ENCODE assay signal across 17 cellular contexts in genomic region chr2:121969155-121969554, GRCh38.
DNase-seq lines count a peak whose midpoint lies in the region; ATAC-seq and TF ChIP-seq lines count a peak whose summit lies in the region.
"Had no signal": no experiment of that assay in that cellular context is flagged by ENCODE, and none has a peak within 500 bp of the region (broad histone marks: within the 10 kb centered on the region; RNA-seq: fewer than 3 reads in every experiment).

No MANE protein-coding gene starts in this region.

- H4K20me1 ChIP-seq in OCI-LY3 (ENCODE audit: insufficient read depth, low read length): no peaks in the 10 kb centered on the region

- no peak overlapping the region for H3K9ac ChIP-seq in OCI-LY3 (ENCODE audit: low read length)

- ATAC-seq in stimulated activated naive CD8-positive, alpha-beta T cell treated with anti-CD3 and anti-CD28 coated beads, Interleukin-15, Interleukin-2, amounts not matched to agents 100 U/mL and 50 U/mL, for 24 hours: no peak
- ATAC-seq: activated CD8-positive, alpha-beta memory T cell treated with anti-CD3 and anti-CD28 coated beads, Interleukin-2, amount 10 ng/mL, durations not matched to agents 7 days and 5 days; activated naive CD4-positive, alpha-beta T cell treated with anti-CD3 and anti-CD28 coated beads, Interleukin-2, amount 50 U/mL, for 72 hours; mucosa of descending colon; stimulated activated effector memory CD8-positive, alpha-beta T cell treated with anti-CD3 and anti-CD28 coated beads, Interleukin-12 subunit alpha, Interleukin-12 subunit beta, amount 100 ng/mL, for 72 hours had no signal

- H3K36me3 ChIP-seq in OCI-LY3 (replicated peaks; ENCODE audit: low read depth, low read length): no peaks in the 10 kb centered on the region
- no peaks in the 10 kb centered on the region for H3K36me3 ChIP-seq in tibial artery
- H3K36me3 ChIP-seq: SJCRH30 had no signal

- H3K36me3 Mint-ChIP-seq in endothelial cell (ENCODE audit: low read depth, unreplicated experiment): no peaks in the 10 kb centered on the region
- H3K36me3 Mint-ChIP-seq: activated CD8-positive, alpha-beta memory T cell treated with anti-CD3 and anti-CD28 coated beads, Interleukin-2, amount 10 ng/mL, durations not matched to agents 7 days and 5 days; activated naive CD4-positive, alpha-beta T cell treated with anti-CD3 and anti-CD28 coated beads, Interleukin-2, amount 50 U/mL, for 72 hours; CD8-positive, alpha-beta memory T cell; stimulated activated effector memory CD8-positive, alpha-beta T cell treated with anti-CD3 and anti-CD28 coated beads, Interleukin-12 subunit alpha, Interleukin-12 subunit beta, amount 100 ng/mL, for 72 hours had no signal

- peak overlapping the region; percentile 49 for H2AFZ ChIP-seq in OCI-LY3 (ENCODE audit: low read depth, low read length)

- H3K4me2 ChIP-seq in OCI-LY3 (ENCODE audit: low read length): peak overlapping the region; percentile 44

- H3K9me3 ChIP-seq in OCI-LY3 (ENCODE audit: insufficient read depth, low read length) (no peaks in the 10 kb centered on the region), tibial artery (no peaks in the 10 kb centered on the region)
- H3K9me3 ChIP-seq: mucosa of descending colon, SJCRH30 had no signal

- H3K27me3 Mint-ChIP-seq in endothelial cell (ENCODE audit: unreplicated experiment): peaks cover 4% of the 10 kb centered on the region

- peaks cover 44% of the 10 kb centered on the region for H3K4me1 Mint-ChIP-seq in endothelial cell (ENCODE audit: unreplicated experiment)
- H3K4me1 Mint-ChIP-seq: activated CD8-positive, alpha-beta memory T cell treated with anti-CD3 and anti-CD28 coated beads, Interleukin-2, amount 10 ng/mL, durations not matched to agents 7 days and 5 days; CD8-positive, alpha-beta memory T cell; stimulated activated effector memory CD8-positive, alpha-beta T cell treated with anti-CD3 and anti-CD28 coated beads, Interleukin-12 subunit alpha, Interleukin-12 subunit beta, amount 100 ng/mL, for 72 hours had no signal

- no peak overlapping the region for H3K4me3 Mint-ChIP-seq in endothelial cell (ENCODE audit: unreplicated experiment)
- H3K4me3 Mint-ChIP-seq: activated CD8-positive, alpha-beta memory T cell treated with anti-CD3 and anti-CD28 coated beads, Interleukin-2, amount 10 ng/mL, durations not matched to agents 7 days and 5 days; CD8-positive, alpha-beta memory T cell; stimulated activated effector memory CD8-positive, alpha-beta T cell treated with anti-CD3 and anti-CD28 coated beads, Interleukin-12 subunit alpha, Interleukin-12 subunit beta, amount 100 ng/mL, for 72 hours had no signal

- DNase-seq in endothelial cell (ENCODE audit: low spot score): no peak
- DNase-seq in midbrain (lab: John Stamatoyannopoulos, UW): peak; percentile 63
- DNase-seq in tibial artery: peak; percentile 77 to 85
- no peak for DNase-seq in D341Med (ENCODE audit: low spot score)
- no peak for DNase-seq in stimulated activated naive CD8-positive, alpha-beta T cell treated with anti-CD3 and anti-CD28 coated beads, Interleukin-15, Interleukin-2, amounts not matched to agents 100 U/mL and 50 U/mL, for 24 hours
- no peak for DNase-seq in NCI-H1436 (lab: John Stamatoyannopoulos, UW)
- no peak for DNase-seq in AG08396 (ENCODE audit: low spot score)
- DNase-seq: activated CD8-positive, alpha-beta memory T cell treated with anti-CD3 and anti-CD28 coated beads, Interleukin-2, amount 10 ng/mL, durations not matched to agents 7 days and 5 days; CD8-positive, alpha-beta memory T cell; GDM1; H7; SJCRH30; stimulated activated CD4-positive, alpha-beta T cell treated with anti-CD3 and anti-CD28 coated beads, Interleukin-4, amount 100 ng/mL, for 24 hours had no signal

- TF ChIP-seq CTCF in OCI-LY3 (IDR thresholded peaks at IDR 0.05; ENCODE audit: low read depth, low read length) (no peak), endothelial cell (IDR thresholded peaks at IDR 0.05; ENCODE audit: unreplicated experiment) (no peak), tibial artery (IDR thresholded peaks at IDR 0.05) (no peak)

- no peaks in the 10 kb centered on the region for H3K9me3 Mint-ChIP-seq in endothelial cell (ENCODE audit: unreplicated experiment)
- H3K9me3 Mint-ChIP-seq: activated naive CD4-positive, alpha-beta T cell treated with anti-CD3 and anti-CD28 coated beads, Interleukin-2, amount 50 U/mL, for 72 hours; CD8-positive, alpha-beta memory T cell; stimulated activated effector memory CD8-positive, alpha-beta T cell treated with anti-CD3 and anti-CD28 coated beads, Interleukin-12 subunit alpha, Interleukin-12 subunit beta, amount 100 ng/mL, for 72 hours had no signal

- H3K27me3 ChIP-seq in OCI-LY3 (ENCODE audit: low read depth, low read length): peaks cover 15% of the 10 kb centered on the region
- no peaks in the 10 kb centered on the region for H3K27me3 ChIP-seq in tibial artery

- intact Hi-C loops in tibial artery (cut with DNase I; ENCODE audit: low total_unique reads): no loop called here

- H3K27ac Mint-ChIP-seq in endothelial cell (ENCODE audit: unreplicated experiment): peak overlapping the region; percentile 72
- H3K27ac Mint-ChIP-seq: activated CD8-positive, alpha-beta memory T cell treated with anti-CD3 and anti-CD28 coated beads, Interleukin-2, amount 10 ng/mL, durations not matched to agents 7 days and 5 days; activated naive CD4-positive, alpha-beta T cell treated with anti-CD3 and anti-CD28 coated beads, Interleukin-2, amount 50 U/mL, for 72 hours; CD8-positive, alpha-beta memory T cell; stimulated activated effector memory CD8-positive, alpha-beta T cell treated with anti-CD3 and anti-CD28 coated beads, Interleukin-12 subunit alpha, Interleukin-12 subunit beta, amount 100 ng/mL, for 72 hours had no signal

- H3K4me3 ChIP-seq in OCI-LY3 (ENCODE audit: low read length): peak overlapping the region; percentile 19
- peak overlapping the region; percentile 12 to 22 for H3K4me3 ChIP-seq in tibial artery
- H3K4me3 ChIP-seq: mucosa of descending colon, SJCRH30 had no signal

- H3K79me2 ChIP-seq in OCI-LY3 (ENCODE audit: low read length): no peaks in the 10 kb centered on the region

- H3K27ac ChIP-seq in OCI-LY3 (ENCODE audit: low read length) (no peak overlapping the region), tibial artery (peak overlapping the region; percentile 79 to 80)
- H3K27ac ChIP-seq: SJCRH30 had no signal

- H3K4me1 ChIP-seq in OCI-LY3 (ENCODE audit: low read length): peaks cover 2% of the 10 kb centered on the region
- peaks cover 0 to 37% (median 26%) of the 10 kb centered on the region in 4 donors for H3K4me1 ChIP-seq in tibial artery
- H3K4me1 ChIP-seq: SJCRH30 had no signal

Comparison
In these comparisons a context has a peak if more than half of its experiments do, and no peak if none do; other contexts are left out.
1. DNase-seq: peak in midbrain (single experiment) and tibial artery (2 of 2); none in endothelial cell (single experiment), D341Med (single experiment), stimulated activated naive CD8-positive, alpha-beta T cell treated with anti-CD3 and anti-CD28 coated beads, Interleukin-15, Interleukin-2, amounts not matched to agents 100 U/mL and 50 U/mL, for 24 hours (single experiment), NCI-H1436 (single experiment) and AG08396 (single experiment).